In the genomic region with DNA sequence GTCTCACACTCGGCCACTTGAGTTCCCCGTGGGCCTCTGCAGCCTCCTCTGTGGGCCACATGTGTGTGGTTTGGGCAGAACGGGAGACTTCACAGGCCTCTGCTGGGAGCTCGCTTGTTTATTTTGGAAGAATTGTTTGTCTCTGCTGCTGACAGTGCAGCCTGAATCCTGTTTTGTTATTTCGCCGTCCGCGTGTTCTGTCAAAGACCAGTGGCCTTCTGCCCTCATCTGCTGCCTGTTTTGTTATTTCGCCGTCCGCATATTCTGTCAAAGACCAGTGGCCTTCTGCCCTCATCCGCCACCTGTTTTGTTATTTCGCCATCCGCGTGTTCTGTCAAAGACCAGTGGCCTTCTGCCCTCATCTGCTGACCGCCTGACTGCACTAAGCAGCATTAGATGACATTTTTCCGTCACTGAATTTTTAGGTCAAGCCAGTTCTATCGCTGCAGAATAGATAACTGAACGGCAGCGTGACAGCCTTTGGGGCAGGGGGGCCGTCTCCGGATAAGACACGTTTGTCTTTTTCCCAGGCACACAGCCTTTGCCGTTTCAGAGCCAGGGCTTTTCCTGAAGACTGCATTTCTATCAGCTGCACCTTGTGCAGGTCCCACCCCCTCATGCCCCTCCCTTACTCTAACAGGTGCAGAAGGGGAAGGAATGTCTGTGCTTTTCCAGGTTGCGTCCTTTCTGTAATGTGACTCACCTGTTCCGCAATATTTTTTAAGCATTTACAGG, we compare ENCODE assay signal across 18 cellular contexts.
DNase-seq lines count a peak whose midpoint lies in the region; ATAC-seq and TF ChIP-seq lines count a peak whose summit lies in the region.
"Had no signal": no experiment of that assay in that cellular context is flagged by ENCODE, and none has a peak within 500 bp of the region (broad histone marks: within the 10 kb centered on the region; RNA-seq: fewer than 3 reads in every experiment).

No MANE protein-coding gene starts in this region.

- ATAC-seq in GM19397 (IDR thresholded peaks at IDR 0.05; ENCODE audit: unreplicated experiment): no peak
- ATAC-seq in stimulated activated naive B cell treated with anti-CD40 and anti-IgM and Interleukin-4, amounts not matched to agents 10 μg/mL and 1 μg/mL and 100 μg/mL, for 72 hours (replicated peaks): no peak
- ATAC-seq: natural killer cell treated with Interleukin-12 subunit alpha and Interleukin-12 subunit beta and Interleukin-15 and Interleukin-18, amount 100 ng/mL, for 72 hours had no signal

- peak overlapping the region; percentile 65 for H3K27ac ChIP-seq in skeletal muscle tissue (ENCODE audit: low read depth, low read length)
- H3K27ac ChIP-seq: ascending aorta, lower lobe of right lung, vagina, WERI-Rb-1 had no signal

- H3K36me3 ChIP-seq in skeletal muscle tissue (ENCODE audit: control insufficient read depth in 3 of 3, insufficient read depth in 3 of 3, low read length in 3 of 3): no peaks in the 10 kb centered on the region
- H3K36me3 ChIP-seq: ascending aorta, lower lobe of right lung, vagina, WERI-Rb-1 had no signal

- peaks cover 17% of the 10 kb centered on the region for H3K9me3 Mint-ChIP-seq in glutamatergic neuron (ENCODE audit: unreplicated experiment)
- peaks cover 12 to 16% of the 10 kb centered on the region in 2 donors for H3K9me3 Mint-ChIP-seq in stimulated activated naive B cell treated with anti-CD40 and anti-IgM and Interleukin-4, amounts not matched to agents 10 μg/mL and 1 μg/mL and 100 μg/mL, for 72 hours

- H3K27me3 ChIP-seq in skeletal muscle tissue (ENCODE audit: control insufficient read depth in 3 of 3, insufficient read depth in 3 of 3, low read length in 3 of 3): no peaks in the 10 kb centered on the region
- H3K27me3 ChIP-seq: ascending aorta, vagina had no signal

- DNase-seq in NCI-H510A treated with DMSO at 0.1 percent for 48 hours (lab: John Stamatoyannopoulos, UW) (peak; percentile 19), glutamatergic neuron (peak; percentile 66), mucosa of gallbladder (ENCODE audit: low spot score) (peak; percentile 42), kidney tubule cell (ENCODE audit: low spot score) (no peak)
- no peak for DNase-seq in activated CD8-positive, alpha-beta memory T cell treated with anti-CD3 and anti-CD28 coated beads for 24 hours
- no peak for DNase-seq in stimulated activated naive B cell treated with anti-CD40 and anti-IgM and Interleukin-4, amounts not matched to agents 10 μg/mL and 1 μg/mL and 100 μg/mL, for 72 hours
- DNase-seq: activated effector memory CD4-positive, alpha-beta T cell treated with anti-CD3 and anti-CD28 coated beads, Interleukin-2, amount 50 U/mL, for 16 hours; IMR-90; lower lobe of right lung; NCI-H2081; NCI-H82; stimulated activated naive CD4-positive, alpha-beta T cell treated with Interleukin-2 at 50 U/mL for 16 hours; WERI-Rb-1 had no signal

- peaks cover 12% of the 10 kb centered on the region for H3K27me3 Mint-ChIP-seq in glutamatergic neuron (ENCODE audit: unreplicated experiment)
- peaks cover 10 to 12% of the 10 kb centered on the region in 2 donors for H3K27me3 Mint-ChIP-seq in stimulated activated naive B cell treated with anti-CD40 and anti-IgM and Interleukin-4, amounts not matched to agents 10 μg/mL and 1 μg/mL and 100 μg/mL, for 72 hours

- H3K9ac ChIP-seq in skeletal muscle tissue (ENCODE audit: low read depth in 1 of 3, low read length in 3 of 3): peak overlapping the region; percentile 40 to 71 (median 53)

- no peak overlapping the region for H3K4me3 ChIP-seq in skeletal muscle tissue (ENCODE audit: low read length in 3 of 3)
- H3K4me3 ChIP-seq: ascending aorta, lower lobe of right lung, vagina had no signal

- peak overlapping the region; percentile 98 for H3K27ac Mint-ChIP-seq in glutamatergic neuron (ENCODE audit: unreplicated experiment)
- no peak overlapping the region for H3K27ac Mint-ChIP-seq in stimulated activated naive B cell treated with anti-CD40 and anti-IgM and Interleukin-4, amounts not matched to agents 10 μg/mL and 1 μg/mL and 100 μg/mL, for 72 hours
- H3K27ac Mint-ChIP-seq: natural killer cell treated with Interleukin-12 subunit alpha and Interleukin-12 subunit beta and Interleukin-15 and Interleukin-18, amount 100 ng/mL, for 72 hours had no signal

- peaks cover 7 to 24% (median 9%) of the 10 kb centered on the region in 3 donors for H3K4me1 ChIP-seq in skeletal muscle tissue (ENCODE audit: control insufficient read depth in 3 of 3, insufficient read depth in 3 of 3, low read length in 3 of 3)
- H3K4me1 ChIP-seq: ascending aorta, lower lobe of right lung, vagina had no signal

- TF ChIP-seq CTCF in glutamatergic neuron (IDR thresholded peaks at IDR 0.05; ENCODE audit: partially characterized antibody, unreplicated experiment): no peak

- H3K36me3 Mint-ChIP-seq in glutamatergic neuron (ENCODE audit: unreplicated experiment): peaks cover 5% of the 10 kb centered on the region
- no peaks in the 10 kb centered on the region for H3K36me3 Mint-ChIP-seq in stimulated activated naive B cell treated with anti-CD40 and anti-IgM and Interleukin-4, amounts not matched to agents 10 μg/mL and 1 μg/mL and 100 μg/mL, for 72 hours

- peaks cover 0 to 2% (median 0%) of the 10 kb centered on the region in 3 donors for H3K9me3 ChIP-seq in skeletal muscle tissue (ENCODE audit: control insufficient read depth in 3 of 3, low read length in 3 of 3)
- H3K9me3 ChIP-seq: ascending aorta, lower lobe of right lung, vagina had no signal

- H3K4me1 Mint-ChIP-seq in glutamatergic neuron (ENCODE audit: low read depth, unreplicated experiment): peaks cover 52% of the 10 kb centered on the region
- no peaks in the 10 kb centered on the region for H3K4me1 Mint-ChIP-seq in stimulated activated naive B cell treated with anti-CD40 and anti-IgM and Interleukin-4, amounts not matched to agents 10 μg/mL and 1 μg/mL and 100 μg/mL, for 72 hours

- peak overlapping the region; percentile 81 for H3K4me3 Mint-ChIP-seq in glutamatergic neuron (ENCODE audit: unreplicated experiment)
- no peak overlapping the region for H3K4me3 Mint-ChIP-seq in stimulated activated naive B cell treated with anti-CD40 and anti-IgM and Interleukin-4, amounts not matched to agents 10 μg/mL and 1 μg/mL and 100 μg/mL, for 72 hours
- H3K4me3 Mint-ChIP-seq: natural killer cell treated with Interleukin-12 subunit alpha and Interleukin-12 subunit beta and Interleukin-15 and Interleukin-18, amount 100 ng/mL, for 72 hours had no signal

Comparison
In these comparisons a context has a peak if more than half of its experiments do, and no peak if none do; other contexts are left out.
1. DNase-seq: peak in NCI-H510A treated with DMSO at 0.1 percent for 48 hours (single experiment), glutamatergic neuron (single experiment) and mucosa of gallbladder (single experiment); none in kidney tubule cell (single experiment), activated CD8-positive, alpha-beta memory T cell treated with anti-CD3 and anti-CD28 coated beads for 24 hours (single experiment) and stimulated activated naive B cell treated with anti-CD40 and anti-IgM and Interleukin-4, amounts not matched to agents 10 μg/mL and 1 μg/mL and 100 μg/mL, for 72 hours (single experiment).